ENCODE assay signal across 8 cellular contexts in the genomic region with DNA sequence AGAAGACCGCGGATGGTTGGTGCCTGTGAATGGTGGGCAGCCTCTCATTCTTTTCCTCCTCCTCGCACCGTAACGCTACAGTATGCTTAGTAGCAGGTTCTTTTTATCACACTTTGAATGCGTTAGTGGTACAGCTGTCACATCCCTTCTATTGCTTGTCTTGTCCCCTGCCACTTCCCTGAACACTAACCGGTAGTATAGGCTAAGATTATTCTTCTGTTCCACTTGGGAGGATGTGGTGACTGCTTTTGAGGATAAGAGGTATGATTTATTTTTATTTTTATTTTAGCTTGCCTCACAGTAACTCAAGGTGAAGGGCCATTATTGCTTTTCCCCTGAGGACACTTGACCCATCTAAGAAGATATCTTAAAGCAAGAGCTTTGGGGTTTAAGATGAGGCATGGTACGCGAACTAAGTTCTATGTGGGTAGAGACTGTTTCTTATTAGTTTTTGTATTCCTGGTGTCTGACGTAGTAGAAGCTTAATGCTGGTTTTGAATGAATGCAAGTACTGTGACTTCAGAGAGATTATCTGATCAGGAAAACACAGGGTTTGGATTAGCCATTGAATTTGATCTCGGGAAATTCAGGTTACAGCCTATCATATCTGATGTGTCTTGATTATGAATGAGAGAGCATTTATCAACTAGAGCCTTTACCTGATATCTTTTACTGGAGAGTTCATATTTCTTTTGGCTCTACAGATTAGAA. TPM values are rescaled to one million over a fixed set of nuclear protein-coding genes. Genes with fewer than 3 reads are reported as not detected.
DNase-seq lines count a peak whose midpoint lies in the region; ATAC-seq and TF ChIP-seq lines count a peak whose summit lies in the region.

No MANE protein-coding gene starts in this region.

- H3K4me1 ChIP-seq in KMS-11 (ENCODE audit: low read depth, poor library complexity, severe bottlenecking) (peaks cover 47% of the 10 kb centered on the region), mesodermal cell (ENCODE audit: control insufficient read depth, insufficient read depth, low read length, poor library complexity, severe bottlenecking) (peaks cover 3% of the 10 kb centered on the region)

- H3K9ac ChIP-seq in KMS-11 = peak overlapping the region; percentile 38; the same call in 1 of the 2 replicates

- no peaks in the 10 kb centered on the region for H4K20me1 ChIP-seq in KMS-11 (ENCODE audit: insufficient read depth)

- no peaks in the 10 kb centered on the region for H3K36me3 ChIP-seq in KMS-11 (ENCODE audit: insufficient read depth)
- no peaks in the 10 kb centered on the region for H3K36me3 ChIP-seq in mesodermal cell (ENCODE audit: control insufficient read depth, insufficient read depth, low read length)

- CTCF ChIA-PET in GM10248 (lab: Yijun Ruan, JAX) = no interaction called here

- no peaks in the 10 kb centered on the region; the same call in 1 of the 2 replicates for H3K79me2 ChIP-seq in KMS-11 (ENCODE audit: insufficient read depth, low read depth)

- 43 to 58% methylated on average over 6 to 8 of the region's 11 CpGs for WGBS in mesodermal cell (ENCODE audit: insufficient coverage in 2 of 2), 2 experiments

- H3K9me3 Mint-ChIP-seq in central memory CD8-positive, alpha-beta T cell = no peaks in the 10 kb centered on the region

- DNase-seq in CD1c-positive myeloid dendritic cell (ENCODE audit: extremely low spot score) = peak; percentile 11
- no peak for DNase-seq in central memory CD8-positive, alpha-beta T cell (ENCODE audit: low spot score in 2 of 2)
- DNase-seq in GM10248 (ENCODE audit: extremely low spot score) = no peak
- DNase-seq in stimulated activated CD4-positive, alpha-beta T cell treated with anti-CD3 and anti-CD28 coated beads, Interleukin-2, amount 100 ng/mL, for 48 hours = no peak

- H3K27ac ChIP-seq in KMS-11 = peak overlapping the region; percentile 46; the same call in 1 of the 2 replicates
- no peak overlapping the region for H3K27ac ChIP-seq in mesodermal cell (ENCODE audit: low read depth, low read length, severe bottlenecking)

- peak overlapping the region; percentile 67 for H3K4me2 ChIP-seq in KMS-11

- POLR2A ChIA-PET in GM10248 (lab: Yijun Ruan, JAX) = no interaction called here

- H3K36me3 Mint-ChIP-seq in central memory CD8-positive, alpha-beta T cell (ENCODE audit: insufficient read depth) = peaks cover 6% of the 10 kb centered on the region

- no peaks in the 10 kb centered on the region for H3K27me3 ChIP-seq in KMS-11 (ENCODE audit: insufficient read depth, low read depth)

- H3K27me3 Mint-ChIP-seq in central memory CD8-positive, alpha-beta T cell = no peaks in the 10 kb centered on the region

- H3K9me3 ChIP-seq in mesodermal cell (ENCODE audit: control insufficient read depth, low read length) = no peaks in the 10 kb centered on the region

- no peak overlapping the region for H3K27ac Mint-ChIP-seq in central memory CD8-positive, alpha-beta T cell (ENCODE audit: low read depth)

- TF ChIP-seq CTCF in KMS-11 (conservative IDR thresholded peaks at IDR 0.05; ENCODE audit: low read depth, low read length) = no peak
- TF ChIP-seq CTCF in GM10248 (IDR thresholded peaks at IDR 0.05; ENCODE audit: control extremely low read depth, extremely low read depth, low read depth, missing control alignments) = no peak

- peak overlapping the region; percentile 89 for H3K4me3 Mint-ChIP-seq in central memory CD8-positive, alpha-beta T cell

- peak; percentile 64 for ATAC-seq in central memory CD8-positive, alpha-beta T cell (replicated peaks; ENCODE audit: extremely low read depth, poor library complexity, severe bottlenecking)
- ATAC-seq in HG03442 (IDR thresholded peaks at IDR 0.05; ENCODE audit: unreplicated experiment) (no peak), GM18861 (IDR thresholded peaks at IDR 0.05; ENCODE audit: unreplicated experiment) (no peak)

- H3K4me3 ChIP-seq in KMS-11 (IDR thresholded peaks at IDR 0.05; ENCODE audit: insufficient read depth, low read depth, low read length) = no peak overlapping the region
- peak overlapping the region; percentile 77 for H3K4me3 ChIP-seq in mesodermal cell (ENCODE audit: extremely low read depth, insufficient read depth, low read length, poor library complexity, severe bottlenecking)

- H2AFZ ChIP-seq in KMS-11 (ENCODE audit: low read depth) = peak overlapping the region; percentile 94

- peaks cover 14% of the 10 kb centered on the region for H3K4me1 Mint-ChIP-seq in central memory CD8-positive, alpha-beta T cell

RNA-seq across cellular contexts. Expression of a gene that starts 1.0 kb away (rescaled TPM):
- 16.2 TPM for polyA plus RNA-seq in mesodermal cell (2013, experiment 1 of 2)
- 15.9 TPM for polyA plus RNA-seq in mesodermal cell (2013, experiment 2 of 2)

RNA-seq across cellular contexts. Expression of a gene that starts 47.1 kb away (rescaled TPM):
- 35.3 TPM for polyA plus RNA-seq in mesodermal cell (2013, experiment 1 of 2)
- polyA plus RNA-seq in mesodermal cell (2013, experiment 2 of 2) = 29.5 TPM

RNA-seq across cellular contexts. Expression of a gene that starts 59.8 kb away (rescaled TPM):
- polyA plus RNA-seq in mesodermal cell (2013, experiment 1 of 2) = 136 TPM
- polyA plus RNA-seq in mesodermal cell (2013, experiment 2 of 2) = 120 TPM
